In the genomic region with DNA sequence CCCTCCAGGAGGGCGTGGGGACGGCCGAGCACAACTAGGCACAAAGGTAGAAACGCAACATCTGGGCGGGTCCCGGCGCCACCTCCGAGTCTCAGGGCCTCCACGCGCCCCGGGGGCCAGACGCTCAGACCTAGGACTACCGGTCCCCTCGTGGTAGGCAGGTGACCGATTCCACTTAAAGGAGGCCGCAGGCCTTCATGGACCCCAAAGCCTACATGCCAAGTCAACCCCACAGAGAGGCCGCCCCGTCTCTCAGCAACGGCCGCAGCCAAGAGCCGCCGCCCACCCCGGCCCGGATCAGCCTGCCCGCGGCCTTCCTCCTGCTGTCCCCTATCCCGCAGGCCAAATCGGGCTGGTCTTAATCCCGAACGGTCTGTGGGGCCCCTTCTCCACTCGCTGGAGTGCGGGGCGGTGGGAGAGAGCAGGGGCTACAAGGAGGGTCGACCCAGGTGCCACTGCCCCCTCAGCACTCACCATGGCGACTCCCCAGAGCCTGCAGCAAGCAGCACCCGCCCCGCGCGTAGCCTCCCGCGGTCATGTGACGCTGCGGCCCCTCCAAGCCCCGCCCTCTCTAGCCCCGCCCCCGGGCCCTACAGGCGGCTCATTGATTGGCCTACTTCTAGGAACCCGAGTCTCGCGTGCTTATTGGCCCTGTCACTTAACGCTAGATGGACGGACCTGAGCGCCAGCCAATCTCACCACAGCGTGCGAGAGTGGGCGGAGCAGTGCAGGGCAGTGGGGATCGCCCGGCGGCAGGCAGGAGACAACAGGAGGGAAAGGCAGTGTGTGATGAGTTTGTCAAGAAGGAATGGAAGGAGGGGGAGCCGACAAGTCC, we compare ENCODE assay signal across 8 cellular contexts. TPM values are rescaled to one million over a fixed set of nuclear protein-coding genes. Genes with fewer than 3 reads are reported as not detected.
DNase-seq lines count a peak whose midpoint lies in the region; ATAC-seq, FAIRE-seq and TF ChIP-seq lines count a peak whose summit lies in the region.

A gene (minus strand): TSS at position 522 of the 835 bp plus-strand sequence. CDS start 45 bp downstream, at position 477.

- CTCF ChIA-PET in Caco-2 (lab: Charles Lee), result interaction anchor here (0.6 to 1.6 kb wide), 5 partner anchors 15 to 188 kb away, joined by 3 to 10 read pairs (median 5); no protein-coding TSS in a partner anchor

- no TSS peak for BruUV-seq in Caco-2 (replicated peaks; lab: Mats Ljungman, UMichigan)

- DNase-seq in Caco-2, result peak; percentile 99
- peak; percentile 95 for DNase-seq in HTR-8/SVneo (ENCODE audit: insufficient read length, low spot score)
- peak; percentile 97 for DNase-seq in NOMO-1 treated with DMSO at 0.1 percent for 48 hours (lab: John Stamatoyannopoulos, UW; ENCODE audit: unreplicated experiment)
- peak; percentile 96 to 99 (median 98) for DNase-seq in activated CD8-positive, alpha-beta memory T cell treated with anti-CD3 and anti-CD28 coated beads for 48 hours (ENCODE audit: low read depth in 2 of 3, low spot score in 2 of 3)
- peak; percentile 100 for DNase-seq in endodermal cell
- peak; percentile 100 for DNase-seq in mesenteric fat pad (ENCODE audit: low spot score)
- peak; percentile 98 for DNase-seq in stimulated activated CD8-positive, alpha-beta memory T cell treated with anti-CD3 and anti-CD28 coated beads, Interleukin-15, amount 100 ng/mL, for 24 hours (ENCODE audit: low read depth)

- peak; percentile 76 for FAIRE-seq in HTR-8/SVneo (lab: Jason Lieb, UNC)

- H3K9ac ChIP-seq in endodermal cell (ENCODE audit: extremely low read depth, low read length, poor library complexity, severe bottlenecking), result peak within 1 kb of the TSS; percentile 89

- ATAC-seq in GM21367 (IDR thresholded peaks at IDR 0.05; ENCODE audit: unreplicated experiment), result peak; percentile 77

- H3K27ac ChIP-seq in endodermal cell (ENCODE audit: low read depth, low read length), result peak within 1 kb of the TSS; percentile 96

- WGBS in endodermal cell (ENCODE audit: insufficient coverage in 1 of 2, insufficient read length in 1 of 2), 2 experiments, result 0% methylated on average over 26 to 60 of the region's 60 CpGs

- H3K4me1 ChIP-seq in Caco-2, result peaks cover 48% of the 10 kb centered on the region
- H3K4me1 ChIP-seq in endodermal cell (ENCODE audit: control insufficient read depth, insufficient read depth, low read length), result peaks cover 10% of the 10 kb centered on the region

- H3K27me3 ChIP-seq in Caco-2 (replicated peaks; ENCODE audit: control insufficient read depth, insufficient read depth, low read length) (no peaks in the 10 kb centered on the region), endodermal cell (ENCODE audit: control insufficient read depth, insufficient read depth, low read length, poor library complexity, severe bottlenecking) (no peaks in the 10 kb centered on the region)

- H3K36me3 Mint-ChIP-seq in Caco-2 (ENCODE audit: insufficient read depth, unreplicated experiment) (peaks cover 28% of the 10 kb centered on the region), endodermal cell (ENCODE audit: low read depth) (peaks cover 28% of the 10 kb centered on the region)

- TF ChIP-seq CTCF in Caco-2 (IDR thresholded peaks at IDR 0.05; ENCODE audit: insufficient read depth in 1 of 2, low read depth in 1 of 2, low read length in 1 of 2, severe bottlenecking in 1 of 2, unreplicated experiment in 1 of 2) (peak in 1 of 2 experiments; percentile 63), endodermal cell (conservative IDR thresholded peaks at IDR 0.05) (peak; percentile 74)

- no peaks in the 10 kb centered on the region for H3K9me3 Mint-ChIP-seq in Caco-2 (ENCODE audit: unreplicated experiment)
- no peaks in the 10 kb centered on the region for H3K9me3 Mint-ChIP-seq in endodermal cell

- H3K4me3 ChIP-seq in Caco-2 (ENCODE audit: low read depth, low read length) (peak within 1 kb of the TSS; percentile 71), endodermal cell (ENCODE audit: low read length) (peak within 1 kb of the TSS; percentile 99)

- H3K27me3 Mint-ChIP-seq in Caco-2 (ENCODE audit: insufficient read depth, unreplicated experiment), result no peaks in the 10 kb centered on the region
- no peaks in the 10 kb centered on the region for H3K27me3 Mint-ChIP-seq in endodermal cell (ENCODE audit: insufficient read depth)

- intact Hi-C loops in Caco-2 (cut with micrococcal nuclease; ENCODE audit: unreplicated experiment), result loop anchor here (1.0 to 5.0 kb wide), 3 partner anchors 59 to 113 kb away; a partner anchor contains a TSS

- H3K4me3 Mint-ChIP-seq in Caco-2 (ENCODE audit: unreplicated experiment) (no peak within 1 kb of the TSS), endodermal cell (no peak within 1 kb of the TSS)

- H3K27ac Mint-ChIP-seq in Caco-2 (ENCODE audit: unreplicated experiment), result no peak within 1 kb of the TSS
- no peak within 1 kb of the TSS for H3K27ac Mint-ChIP-seq in endodermal cell

- POLR2A ChIA-PET in Caco-2 (lab: Charles Lee), result interaction anchor here (0.6 to 1.7 kb wide), 4 partner anchors 89 to 188 kb away, joined by 3 to 8 read pairs (median 4); no protein-coding TSS in a partner anchor

- no peaks in the 10 kb centered on the region for H3K9me3 ChIP-seq in Caco-2
- no peaks in the 10 kb centered on the region for H3K9me3 ChIP-seq in endodermal cell (ENCODE audit: control insufficient read depth, low read length)

- H3K36me3 ChIP-seq in Caco-2 (ENCODE audit: control insufficient read depth, insufficient read depth, low read length) (no peaks in the 10 kb centered on the region), endodermal cell (ENCODE audit: control insufficient read depth, insufficient read depth, low read length) (peaks cover 25% of the 10 kb centered on the region)

- H3K4me1 Mint-ChIP-seq in Caco-2 (ENCODE audit: low read depth, unreplicated experiment), result peaks cover 34% of the 10 kb centered on the region
- peaks cover 33% of the 10 kb centered on the region for H3K4me1 Mint-ChIP-seq in endodermal cell

RNA-seq across cellular contexts. Expression of the gene that starts here (rescaled TPM):
- total RNA-seq in Caco-2 (2022) (120 and 135 TPM in 2 replicates), endodermal cell (100 to 1,000 TPM in 1 of 2 donors, 10 to 100 TPM in 1; 95.7 to 119 TPM), mesenteric fat pad (104 TPM)
- polyA plus RNA-seq in endodermal cell (2013, experiment 1 of 2), result 62.9 TPM
- polyA plus RNA-seq in endodermal cell (2013, experiment 2 of 2), result 62.4 TPM

Comparison
In these comparisons a context has a peak if more than half of its experiments do, and no peak if none do; other contexts are left out.
1. Peak in every context shown above with its lines: DNase-seq, ATAC-seq, H3K4me3 ChIP-seq and H3K27ac ChIP-seq.